6 cellular contexts compared by ENCODE assay signal in the genomic region with DNA sequence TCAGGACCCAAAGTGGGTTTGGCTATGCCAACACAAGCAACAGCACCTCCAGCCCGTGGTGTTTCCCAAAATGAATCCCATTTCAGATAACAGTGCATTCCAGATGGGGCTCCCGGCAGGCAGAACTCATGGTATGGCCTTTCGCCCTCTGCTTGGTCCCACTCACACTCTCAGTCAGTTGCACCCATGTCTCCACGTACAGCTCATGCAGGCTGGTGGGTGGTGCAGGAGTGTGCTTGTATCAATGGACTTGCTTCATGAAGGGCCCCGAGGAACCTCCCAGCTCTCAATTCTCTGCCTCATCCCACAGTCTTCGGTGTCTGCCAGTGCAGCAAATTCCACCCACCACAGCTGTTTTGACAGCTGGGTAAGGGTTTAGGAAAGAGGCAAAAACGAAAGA.
"Had no signal": no experiment of that assay in that cellular context is flagged by ENCODE, and none has a peak within 500 bp of the region (broad histone marks: within the 10 kb centered on the region; RNA-seq: fewer than 3 reads in every experiment).

No MANE protein-coding gene starts in this region.

- ATAC-seq: GM23338, HCT116, K562 had no signal

- H3K36me3 ChIP-seq: HAP-1 had no signal

- DNase-seq: IMR-90, KG1 had no signal

- H3K4me3 ChIP-seq: GM23338, HAP-1, K562 had no signal

- H3K4me2 ChIP-seq: GM23338 had no signal

- H3K4me3 Mint-ChIP-seq: GM23338 had no signal

- H3K9me3 ChIP-seq: HAP-1 had no signal

- H2AFZ ChIP-seq: GM23338 had no signal

- H3K27ac Mint-ChIP-seq: GM23338 had no signal

- H3K4me1 Mint-ChIP-seq: GM23338 had no signal

- H3K4me1 ChIP-seq: HAP-1 had no signal
